ENCODE assay signal across 28 cellular contexts in the genomic region with DNA sequence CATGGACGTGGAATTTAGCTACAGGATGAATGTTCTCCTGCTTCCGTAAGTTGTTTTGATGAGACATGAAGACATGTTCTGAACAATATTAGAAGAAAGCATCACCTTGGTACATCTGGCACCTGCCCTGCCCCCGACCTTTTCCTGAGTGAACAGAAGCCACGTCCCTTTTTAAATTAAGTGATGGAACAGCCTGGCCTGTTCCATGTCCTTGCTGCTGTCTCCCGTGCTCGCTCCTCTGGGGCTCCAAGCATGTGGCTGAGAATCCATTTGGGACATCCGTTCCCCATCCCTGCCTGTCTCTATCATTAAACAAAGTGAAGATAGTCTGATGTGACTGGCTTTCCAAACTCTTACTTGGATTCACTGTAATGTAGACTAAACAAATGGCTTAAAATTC.
"Had no signal": no experiment of that assay in that cellular context is flagged by ENCODE, and none has a peak within 500 bp of the region (broad histone marks: within the 10 kb centered on the region; RNA-seq: fewer than 3 reads in every experiment).

No MANE protein-coding gene starts in this region.

- H3K27me3 ChIP-seq: breast epithelium, SJCRH30 had no signal

- H3K9me3 ChIP-seq: breast epithelium, SJCRH30, SK-N-SH had no signal

- H3K4me3 Mint-ChIP-seq: activated CD4-positive, alpha-beta T cell treated with anti-CD3 and anti-CD28 coated beads for 36 hours; activated CD8-positive, alpha-beta T cell treated with anti-CD3 and anti-CD28 coated beads for 36 hours; activated naive CD4-positive, alpha-beta T cell treated with anti-CD3 and anti-CD28 coated beads, Interleukin-2, amount 50 U/mL, for 24 hours had no signal

- H3K4me1 ChIP-seq: breast epithelium, SJCRH30 had no signal

- H3K4me3 ChIP-seq: breast epithelium, K562, SJCRH30 had no signal

- H3K27ac Mint-ChIP-seq: activated CD4-positive, alpha-beta T cell treated with anti-CD3 and anti-CD28 coated beads for 36 hours; activated CD8-positive, alpha-beta T cell treated with anti-CD3 and anti-CD28 coated beads for 36 hours; activated naive CD4-positive, alpha-beta T cell treated with anti-CD3 and anti-CD28 coated beads, Interleukin-2, amount 50 U/mL, for 24 hours; activated T-helper 2 cell treated with anti-CD3 and anti-CD28 coated beads, Interferon-gamma antibody, Interleukin-2, Interleukin-4, amounts not matched to agents 10 μg/mL and 5 μg/mL and 100 μg/mL, durations not matched to agents 14 hours and 24 hours and 36 hours had no signal

- DNase-seq: activated CD4-positive, alpha-beta T cell treated with anti-CD3 and anti-CD28 coated beads for 36 hours; activated CD4-positive, alpha-beta T cell treated with anti-CD3 and anti-CD28 coated beads, Interleukin-2, amount 50 U/mL, for 1 hour; activated CD8-positive, alpha-beta T cell treated with anti-CD3 and anti-CD28 coated beads for 36 hours; activated naive CD4-positive, alpha-beta T cell; activated T-cell treated with anti-CD3 and anti-CD28 coated beads for 4 hours; activated T-cell treated with anti-CD3 and anti-CD28 coated beads, Interleukin-2, amount 50 U/mL, for 48 hours; Karpas-422; MM.1S; NCI-H1105; NCI-H1436; NCI-H1694 treated with DMSO at 0.1 percent for 48 hours; NCI-H2029 treated with DMSO at 0.1 percent for 48 hours; NCI-H345; NCI-H510A treated with DMSO at 0.1 percent for 48 hours; NCI-H69; NK-92 treated with Interleukin-12 subunit alpha and Interleukin-12 subunit beta, amount 100 ng/mL, for 24 hours; OCI-M1; Right ventricle myocardium superior; SJCRH30; SK-N-SH; T-helper 1 cell; WERI-Rb-1 had no signal

- H3K27ac ChIP-seq: breast epithelium, RWPE1, SJCRH30, WERI-Rb-1 had no signal

- H3K9me3 Mint-ChIP-seq: activated CD8-positive, alpha-beta T cell treated with anti-CD3 and anti-CD28 coated beads for 36 hours; activated naive CD4-positive, alpha-beta T cell treated with anti-CD3 and anti-CD28 coated beads, Interleukin-2, amount 50 U/mL, for 24 hours; activated T-helper 2 cell treated with anti-CD3 and anti-CD28 coated beads, Interferon-gamma antibody, Interleukin-2, Interleukin-4, amounts not matched to agents 10 μg/mL and 5 μg/mL and 100 μg/mL, durations not matched to agents 14 hours and 24 hours and 36 hours had no signal

- H3K36me3 ChIP-seq: breast epithelium, SJCRH30, WERI-Rb-1 had no signal

- ATAC-seq: activated CD4-positive, alpha-beta T cell treated with anti-CD3 and anti-CD28 coated beads for 36 hours; activated CD8-positive, alpha-beta T cell treated with anti-CD3 and anti-CD28 coated beads for 36 hours; K562; Panc1 had no signal
